Comparison of ENCODE assay signal across 1 cellular context in genomic region chr14:68896132-68896531, GRCh38.
TF ChIP-seq lines count a peak whose summit lies in the region.

No MANE protein-coding gene starts in this region.

TF ChIP-seq in SK-N-SH, 30 proteins besides CTCF, POLR2A, EP300 and RAD21 (continued from another document):
- TF ChIP-seq, protein P1, sequence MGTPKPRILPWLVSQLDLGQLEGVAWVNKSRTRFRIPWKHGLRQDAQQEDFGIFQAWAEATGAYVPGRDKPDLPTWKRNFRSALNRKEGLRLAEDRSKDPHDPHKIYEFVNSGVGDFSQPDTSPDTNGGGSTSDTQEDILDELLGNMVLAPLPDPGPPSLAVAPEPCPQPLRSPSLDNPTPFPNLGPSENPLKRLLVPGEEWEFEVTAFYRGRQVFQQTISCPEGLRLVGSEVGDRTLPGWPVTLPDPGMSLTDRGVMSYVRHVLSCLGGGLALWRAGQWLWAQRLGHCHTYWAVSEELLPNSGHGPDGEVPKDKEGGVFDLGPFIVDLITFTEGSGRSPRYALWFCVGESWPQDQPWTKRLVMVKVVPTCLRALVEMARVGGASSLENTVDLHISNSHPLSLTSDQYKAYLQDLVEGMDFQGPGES (IDR thresholded peaks at IDR 0.05; ENCODE audit: low read depth, low read length), result no peak
- TF ChIP-seq CHD2 (IDR thresholded peaks at IDR 0.05; ENCODE audit: low read length, partially characterized antibody) (no peak), NRF1 (IDR thresholded peaks at IDR 0.05; ENCODE audit: low read depth, low read length) (no peak), MXI1 (IDR thresholded peaks at IDR 0.05; ENCODE audit: low read depth, low read length) (no peak), GABPA (IDR thresholded peaks at IDR 0.05; ENCODE audit: low read depth) (no peak), FOSL2 (IDR thresholded peaks at IDR 0.05; ENCODE audit: borderline replicate concordance, low read depth) (no peak)
